Comparison of ENCODE assay signal across 9 cellular contexts in the genomic region with DNA sequence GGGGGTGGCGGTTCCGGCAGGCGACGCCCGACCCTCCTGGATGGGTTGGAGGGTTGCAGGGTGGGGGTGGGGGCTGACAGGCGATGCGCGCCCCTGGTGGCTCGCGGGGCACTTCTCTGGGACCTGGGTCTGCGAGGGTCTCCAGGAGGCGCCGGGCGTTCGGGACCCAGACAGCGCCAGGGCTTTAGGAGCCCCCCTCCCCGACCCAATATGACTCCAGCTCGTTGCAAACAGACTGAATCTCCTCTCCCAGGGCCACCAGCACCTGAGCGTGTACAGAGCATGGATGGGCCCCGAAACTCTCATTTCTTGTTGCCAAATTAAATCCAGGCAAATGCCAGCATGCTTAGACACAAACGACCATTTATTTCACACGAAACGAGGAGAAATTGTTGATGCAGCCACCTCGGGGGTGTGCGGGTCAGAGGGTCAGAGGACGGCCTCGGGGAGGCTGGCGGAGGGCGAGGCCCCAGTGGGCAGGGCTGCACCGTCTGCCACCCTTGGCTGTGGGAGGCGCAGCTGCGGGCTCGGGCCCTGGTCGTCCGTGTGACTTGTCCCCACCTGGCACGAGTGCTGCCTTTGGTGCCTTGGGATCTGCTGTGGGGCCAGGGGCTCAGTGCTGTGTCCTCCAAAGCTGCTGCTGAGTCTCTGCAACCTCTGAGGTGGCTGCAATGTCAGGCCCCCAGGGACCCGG. TPM values are rescaled to one million over a fixed set of nuclear protein-coding genes. Genes with fewer than 3 reads are reported as not detected.
DNase-seq lines count a peak whose midpoint lies in the region; ATAC-seq and TF ChIP-seq lines count a peak whose summit lies in the region.
"Had no signal": no experiment of that assay in that cellular context is flagged by ENCODE, and none has a peak within 500 bp of the region (broad histone marks: within the 10 kb centered on the region; RNA-seq: fewer than 3 reads in every experiment).

No MANE protein-coding gene starts in this region.

- no peaks in the 10 kb centered on the region for H3K36me3 Mint-ChIP-seq in osteocyte (ENCODE audit: unreplicated experiment)

- no peak overlapping the region for H3K4me3 Mint-ChIP-seq in osteocyte (ENCODE audit: unreplicated experiment)

- TF ChIP-seq CTCF in choroid plexus epithelial cell (conservative IDR thresholded peaks at IDR 0.05; ENCODE audit: low read depth, low read length) (peak; percentile 54), osteocyte (IDR thresholded peaks at IDR 0.05) (peak; percentile 57)

- H3K27me3 Mint-ChIP-seq in osteocyte (ENCODE audit: unreplicated experiment) = peaks cover 5% of the 10 kb centered on the region

- peak; percentile 69 for DNase-seq in DMS 273 (lab: John Stamatoyannopoulos, UW; ENCODE audit: unreplicated experiment)
- DNase-seq in DMS 273 treated with DMSO at 0.1 percent for 48 hours (lab: John Stamatoyannopoulos, UW) = no peak
- DNase-seq in NCI-H345 (lab: John Stamatoyannopoulos, UW) = peak; percentile 52
- DNase-seq in choroid plexus epithelial cell (ENCODE audit: low read depth) = no peak
- no peak for DNase-seq in osteocyte (ENCODE audit: extremely low spot score, unreplicated experiment)
- DNase-seq in SKM-1 treated with dmso at 0.1 percent for 144 hours (lab: John Stamatoyannopoulos, UW; ENCODE audit: unreplicated experiment) = no peak

- H3K4me3 ChIP-seq in choroid plexus epithelial cell (ENCODE audit: low read depth, low read length) = no peak overlapping the region
- H3K4me3 ChIP-seq: SJSA1 had no signal

- ATAC-seq in HG03175 (IDR thresholded peaks at IDR 0.05; ENCODE audit: unreplicated experiment) (no peak), GM21825 (IDR thresholded peaks at IDR 0.05; ENCODE audit: unreplicated experiment) (no peak)

- no peak overlapping the region for H3K27ac Mint-ChIP-seq in osteocyte (ENCODE audit: unreplicated experiment)

- no peaks in the 10 kb centered on the region for H3K9me3 Mint-ChIP-seq in osteocyte (ENCODE audit: unreplicated experiment)

- no peaks in the 10 kb centered on the region for H3K4me1 Mint-ChIP-seq in osteocyte (ENCODE audit: unreplicated experiment)

RNA-seq across cellular contexts. Expression of gene GATA5, which starts 20.9 kb away (rescaled TPM):
- not detected in 2 replicates for total RNA-seq in osteocyte
- total RNA-seq: SJSA1 had no signal

Comparison
In these comparisons a context has a peak if more than half of its experiments do, and no peak if none do; other contexts are left out.
1. DNase-seq: peak in DMS 273 (single experiment) and NCI-H345 (single experiment); none in DMS 273 treated with DMSO at 0.1 percent for 48 hours (single experiment), choroid plexus epithelial cell (single experiment), osteocyte (single experiment) and SKM-1 treated with dmso at 0.1 percent for 144 hours (single experiment).